34 cellular contexts compared by ENCODE assay signal in the genomic region with DNA sequence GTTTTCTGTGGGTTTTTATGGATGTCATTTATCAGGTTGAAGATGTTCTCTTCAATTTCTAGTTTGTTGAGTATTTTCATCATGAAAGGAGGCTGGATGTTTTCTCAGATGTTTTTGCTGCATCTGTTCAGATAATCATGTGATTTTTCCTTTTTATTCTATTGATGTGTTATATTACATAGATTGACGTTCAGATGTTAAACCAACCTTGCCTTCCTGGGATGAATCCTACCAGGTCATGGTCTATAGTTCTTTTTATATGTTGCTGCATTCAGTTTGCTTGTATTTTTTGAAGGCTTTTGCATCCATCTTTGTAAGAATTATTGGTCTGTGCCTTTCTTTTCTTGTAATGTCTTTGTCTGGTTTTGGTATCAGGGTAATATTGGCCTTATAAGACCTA. TPM values are rescaled to one million over a fixed set of nuclear protein-coding genes. Genes with fewer than 3 reads are reported as not detected.
"Had no signal": no experiment of that assay in that cellular context is flagged by ENCODE, and none has a peak within 500 bp of the region (broad histone marks: within the 10 kb centered on the region; RNA-seq: fewer than 3 reads in every experiment).

No MANE protein-coding gene starts in this region.

- ATAC-seq: activated naive CD4-positive, alpha-beta T cell treated with anti-CD3 and anti-CD28 coated beads, Interleukin-2, amount 50 U/mL, for 72 hours; activated naive CD8-positive, alpha-beta T cell treated with anti-CD3 and anti-CD28 coated beads, Interleukin-2, amount 50 U/mL, for 24 hours; activated T-cell treated with anti-CD3 and anti-CD28 coated beads, Interleukin-2, amount 50 U/mL, for 4 hours; activated T-cell treated with anti-CD3 and anti-CD28 coated beads, Interleukin-2, amount 50 U/mL, for 72 hours; activated T-helper 17 cell treated with anti-CD3 and anti-CD28 coated beads, Interleukin-2, amount 50 U/mL, for 72 hours; body of pancreas had no signal

- H3K9me3 ChIP-seq: body of pancreas had no signal

- H3K4me1 ChIP-seq: adrenal gland, ascending aorta, body of pancreas, breast epithelium had no signal

- H3K27ac ChIP-seq: adrenal gland, ascending aorta, body of pancreas, brain microvascular endothelial cell, breast epithelium, cardiac muscle cell had no signal

- H3K36me3 ChIP-seq: adrenal gland, ascending aorta, brain microvascular endothelial cell, breast epithelium, cardiac muscle cell had no signal

- H3K4me3 ChIP-seq: adrenal gland, ascending aorta, body of pancreas, breast epithelium, cardiac muscle cell had no signal

- DNase-seq: activated effector memory CD4-positive, alpha-beta T cell treated with anti-CD3 and anti-CD28 coated beads, Interleukin-2, amount 50 U/mL, for 16 hours; activated effector memory CD4-positive, alpha-beta T cell treated with Interleukin-2 at 50 U/mL for 16 hours; activated gamma-delta T cell; activated gamma-delta T cell treated with Interleukin-2 at 50 U/mL for 16 hours; activated naive CD4-positive, alpha-beta T cell; activated naive CD4-positive, alpha-beta T cell treated with anti-CD3 and anti-CD28 coated beads for 36 hours; activated naive CD4-positive, alpha-beta T cell treated with anti-CD3 and anti-CD28 coated beads, Interleukin-2, amount 10 ng/mL, durations not matched to agents 7 days and 5 days; activated naive CD4-positive, alpha-beta T cell treated with anti-CD3 and anti-CD28 coated beads, Interleukin-2, amount 50 U/mL, for 16 hours; activated naive CD4-positive, alpha-beta T cell treated with Interleukin-2 at 50 U/mL for 16 hours; activated naive CD8-positive, alpha-beta T cell treated with anti-CD3 and anti-CD28 coated beads for 36 hours; activated naive CD8-positive, alpha-beta T cell treated with anti-CD3 and anti-CD28 coated beads, Interleukin-2, amount 10 ng/mL, durations not matched to agents 7 days and 5 days; activated naive CD8-positive, alpha-beta T cell treated with anti-CD3 and anti-CD28 coated beads, Interleukin-2, amount 50 U/mL, for 24 hours; activated T-cell treated with anti-CD3 and anti-CD28 coated beads, Interleukin-2, amount 50 U/mL, for 4 hours; activated T-cell treated with anti-CD3 and anti-CD28 coated beads, Interleukin-2, amount 50 U/mL, for 48 hours; activated T-cell treated with anti-CD3 and anti-CD28 coated beads, Interleukin-2, amount 50 U/mL, for 72 hours; adrenal gland; amniotic stem cell; amygdala; anterior cingulate cortex; aorta; body of pancreas; brain microvascular endothelial cell; caudate nucleus; central memory CD4-positive, alpha-beta T cell; cerebellar nuclear complex had no signal

- FAIRE-seq: bronchial epithelial cell had no signal

- H3K27me3 ChIP-seq: adrenal gland, ascending aorta, body of pancreas, brain microvascular endothelial cell, breast epithelium, cardiac muscle cell had no signal

RNA-seq across cellular contexts. Expression of a gene that starts 43.9 kb away (rescaled TPM):
- total RNA-seq: activated naive CD4-positive, alpha-beta T cell treated with anti-CD3 and anti-CD28 coated beads for 36 hours; activated naive CD8-positive, alpha-beta T cell treated with anti-CD3 and anti-CD28 coated beads for 36 hours; activated T-helper 1 cell treated with anti-CD3 and anti-CD28 coated beads, Interleukin-12 subunit alpha, Interleukin-12 subunit beta, Interleukin-2, Interleukin-4 antibody, amounts not matched to agents 30 ng/mL and 10 ng/mL and 1 ng/mL, durations not matched to agents 14 hours and 24 hours and 36 hours; activated T-helper 2 cell treated with anti-CD3 and anti-CD28 coated beads, Interferon-gamma antibody, Interleukin-2, Interleukin-4, amounts not matched to agents 10 μg/mL and 5 μg/mL and 100 μg/mL, durations not matched to agents 14 hours and 24 hours and 36 hours; chondrocyte had no signal
